In genomic region chr18:21342372-21342771, GRCh38 we compare ENCODE assay signal across 15 cellular contexts.
"Had no signal": no experiment of that assay in that cellular context is flagged by ENCODE, and none has a peak within 500 bp of the region (broad histone marks: within the 10 kb centered on the region; RNA-seq: fewer than 3 reads in every experiment).

No MANE protein-coding gene starts in this region.

- H3K36me3 ChIP-seq: left ventricle myocardium inferior, suprapubic skin, transverse colon, uterus, WERI-Rb-1 had no signal

- H3K4me3 ChIP-seq: left ventricle myocardium inferior, psoas muscle, skin epidermis, suprapubic skin, transverse colon, uterus had no signal

- ATAC-seq: effector memory CD8-positive, alpha-beta T cell; psoas muscle; right cardiac atrium; stimulated activated naive CD8-positive, alpha-beta T cell treated with anti-CD3 and anti-CD28 coated beads, Interleukin-15, amount 100 ng/mL, for 72 hours had no signal

- H3K27me3 ChIP-seq: suprapubic skin, transverse colon, uterus had no signal

- H3K9me3 ChIP-seq: left ventricle myocardium inferior, psoas muscle, suprapubic skin, transverse colon, uterus had no signal

- H3K27ac ChIP-seq: epithelial cell of prostate, left ventricle myocardium inferior, psoas muscle, skin epidermis, suprapubic skin, transverse colon, uterus, WERI-Rb-1 had no signal

- H3K4me1 ChIP-seq: left ventricle myocardium inferior, psoas muscle, suprapubic skin, transverse colon, uterus had no signal

- DNase-seq: activated CD4-positive, alpha-beta T cell treated with anti-CD3 and anti-CD28 coated beads, Interleukin-2, amount 50 U/mL, for 48 hours; activated gamma-delta T cell; effector memory CD8-positive, alpha-beta T cell; foreskin fibroblast; kidney; left ventricle myocardium inferior; psoas muscle; right cardiac atrium; stimulated activated naive CD8-positive, alpha-beta T cell treated with anti-CD3 and anti-CD28 coated beads, Interleukin-15, amount 100 ng/mL, for 72 hours; transverse colon; uterus; WERI-Rb-1 had no signal
